20 cellular contexts compared by ENCODE assay signal in genomic region chr2:197883354-197884032, GRCh38.
DNase-seq lines count a peak whose midpoint lies in the region; ATAC-seq and TF ChIP-seq lines count a peak whose summit lies in the region.
"Had no signal": no experiment of that assay in that cellular context is flagged by ENCODE, and none has a peak within 500 bp of the region (broad histone marks: within the 10 kb centered on the region; RNA-seq: fewer than 3 reads in every experiment).

No MANE protein-coding gene starts in this region.

- H3K18ac ChIP-seq in IMR-90 (ENCODE audit: low read depth, low read length) = no peak overlapping the region

- peaks cover 3% of the 10 kb centered on the region; the same call in 1 of the 2 replicates for H3F3A ChIP-seq in MM.1S (ENCODE audit: insufficient read depth, low read length)

- H3K9me3 ChIP-seq in IMR-90 (ENCODE audit: control insufficient read depth, insufficient read depth, low read length) (no peaks in the 10 kb centered on the region), left ventricle myocardium inferior (replicated peaks) (no peaks in the 10 kb centered on the region), gastroesophageal sphincter (no peaks in the 10 kb centered on the region), MM.1S (replicated peaks; ENCODE audit: insufficient read depth, low read length) (no peaks in the 10 kb centered on the region)
- H3K9me3 ChIP-seq: A549, gastrocnemius medialis, sigmoid colon had no signal

- H3K27me3 ChIP-seq in IMR-90 (ENCODE audit: control insufficient read depth, insufficient read depth, low read length) (no peaks in the 10 kb centered on the region), left ventricle myocardium inferior (ENCODE audit: low read depth) (no peaks in the 10 kb centered on the region), gastroesophageal sphincter (no peaks in the 10 kb centered on the region), MM.1S (replicated peaks; ENCODE audit: insufficient read depth, low read length) (no peaks in the 10 kb centered on the region)
- H3K27me3 ChIP-seq: gastrocnemius medialis, sigmoid colon had no signal

- H3K4me3 ChIP-seq in IMR-90 (ENCODE audit: insufficient read depth, low read depth, low read length) (no peak overlapping the region), cardiac fibroblast (replicated peaks in 1 of 2; ENCODE audit: low read depth in 2 of 2, low read length in 2 of 2) (no peak overlapping the region), left ventricle myocardium inferior (peak overlapping the region; percentile 7), gastroesophageal sphincter (no peak overlapping the region), MM.1S (ENCODE audit: low read length) (no peak overlapping the region)
- H3K4me3 ChIP-seq: A549, gastrocnemius medialis, sigmoid colon had no signal

- peaks cover 2% of the 10 kb centered on the region; the same call in 1 of the 2 replicates for H3K4me1 ChIP-seq in IMR-90 (ENCODE audit: control insufficient read depth, insufficient read depth, low read length)
- peaks cover 74% of the 10 kb centered on the region for H3K4me1 ChIP-seq in left ventricle myocardium inferior
- H3K4me1 ChIP-seq in gastroesophageal sphincter = peaks cover 0 to 32% (median 6%) of the 10 kb centered on the region in 3 donors
- peaks cover 4% of the 10 kb centered on the region; the same call in 1 of the 2 replicates for H3K4me1 ChIP-seq in MM.1S (ENCODE audit: low read length)
- H3K4me1 ChIP-seq: A549 had no signal

- DNase-seq in AG08395 (ENCODE audit: low spot score) = peak; percentile 54
- DNase-seq in IMR-90 = peak; percentile 78
- DNase-seq in cardiac fibroblast (ENCODE audit: low read depth in 2 of 2) = peak; percentile 48 to 78
- DNase-seq in left ventricle myocardium inferior = no peak
- DNase-seq in GM10266 (ENCODE audit: extremely low spot score) = no peak
- no peak for DNase-seq in NCI-H1930 (lab: John Stamatoyannopoulos, UW)
- DNase-seq in MM.1S = no peak
- DNase-seq: activated T-cell treated with anti-CD3 and anti-CD28 coated beads, Interleukin-2, amount 50 U/mL, for 72 hours; CD4-positive, CD25-positive, alpha-beta regulatory T cell; cortex of kidney; DMS153; gastrocnemius medialis; left cardiac atrium; naive thymus-derived CD8-positive, alpha-beta T cell; NCI-H1417; NCI-H524; sigmoid colon had no signal

- in situ Hi-C loops in IMR-90 (cut with MboI; ENCODE audit: low sequenced_read_pairs) = no loop called here

- CTCF ChIA-PET in IMR-90 (lab: Yijun Ruan, JAX) = no interaction called here

- TF ChIP-seq CTCF in IMR-90 (conservative IDR thresholded peaks at IDR 0.05; ENCODE audit: low read depth, low read length) = no peak
- TF ChIP-seq CTCF in cardiac fibroblast (IDR thresholded peaks at IDR 0.05; ENCODE audit: low read depth, low read length) = no peak
- no peak for TF ChIP-seq CTCF in left ventricle myocardium inferior (IDR thresholded peaks at IDR 0.05; ENCODE audit: borderline replicate concordance)
- TF ChIP-seq CTCF in GM10266 (IDR thresholded peaks at IDR 0.05; ENCODE audit: control insufficient read depth, insufficient read depth, low read depth, missing control alignments) = no peak
- no peak for TF ChIP-seq CTCF in gastroesophageal sphincter (IDR thresholded peaks at IDR 0.05)
- no peak for TF ChIP-seq CTCF in MM.1S (IDR thresholded peaks at IDR 0.05; ENCODE audit: low read length)

- H2BK15ac ChIP-seq in IMR-90 (ENCODE audit: low read depth, low read length) = no peak overlapping the region

- POLR2A ChIA-PET in IMR-90 (lab: Charles Lee; ENCODE audit: unreplicated experiment) = no interaction called here

- no peak overlapping the region for H3K56ac ChIP-seq in IMR-90 (ENCODE audit: extremely low read depth, insufficient read depth, low read length)

- H3K4me2 ChIP-seq in IMR-90 (ENCODE audit: low read depth, low read length) (no peak overlapping the region), MM.1S (ENCODE audit: low read depth, low read length) (no peak overlapping the region)
- H3K4me2 ChIP-seq: A549 had no signal

- no peaks in the 10 kb centered on the region for H3K9me1 ChIP-seq in IMR-90 (ENCODE audit: insufficient read depth, low read length)

- H2BK120ac ChIP-seq in IMR-90 (ENCODE audit: low read depth, low read length) = no peak overlapping the region

- H3K14ac ChIP-seq in IMR-90 (replicated peaks; ENCODE audit: low read depth, low read length) = no peak overlapping the region

- H3K79me2 ChIP-seq in MM.1S (ENCODE audit: low read length) = no peaks in the 10 kb centered on the region

- no peaks in the 10 kb centered on the region for H3K9me2 ChIP-seq in MM.1S (replicated peaks; ENCODE audit: insufficient read depth, low read length)

- intact Hi-C loops in IMR-90 (cut with micrococcal nuclease) (no loop called here), left ventricle myocardium inferior (cut with micrococcal nuclease) (no loop called here)

- no peak overlapping the region for H2AK5ac ChIP-seq in IMR-90 (ENCODE audit: low read depth, low read length)

- no peak overlapping the region for H2BK5ac ChIP-seq in IMR-90 (ENCODE audit: low read depth, low read length, poor library complexity, severe bottlenecking)

- H4K5ac ChIP-seq in IMR-90 (ENCODE audit: low read depth, low read length) = no peak overlapping the region

- H3K36me3 ChIP-seq in IMR-90 (ENCODE audit: control insufficient read depth, insufficient read depth, low read length) (no peaks in the 10 kb centered on the region), left ventricle myocardium inferior (no peaks in the 10 kb centered on the region), gastroesophageal sphincter (no peaks in the 10 kb centered on the region), MM.1S (replicated peaks; ENCODE audit: insufficient read depth, low read length) (no peaks in the 10 kb centered on the region)
- H3K36me3 ChIP-seq: gastrocnemius medialis, sigmoid colon had no signal

- H4K91ac ChIP-seq in IMR-90 (ENCODE audit: insufficient read depth, low read depth, low read length) = no peak overlapping the region

- no peak overlapping the region for H3K23ac ChIP-seq in IMR-90 (ENCODE audit: low read depth, low read length)

- H3K27ac ChIP-seq in IMR-90 (ENCODE audit: insufficient read depth, low read length) (no peak overlapping the region), left ventricle myocardium inferior (replicated peaks) (peak overlapping the region; percentile 82), gastroesophageal sphincter (no peak overlapping the region), MM.1S (ENCODE audit: low read length) (no peak overlapping the region)
- H3K27ac ChIP-seq: A549, sigmoid colon had no signal

- no peak overlapping the region for H3K4ac ChIP-seq in IMR-90 (ENCODE audit: low read depth, low read length)

- H2AK9ac ChIP-seq in IMR-90 (replicated peaks; ENCODE audit: low read depth, low read length, poor library complexity) = no peak overlapping the region

- no TSS peak for BruUV-seq in IMR-90 (replicated peaks; lab: Mats Ljungman, UMichigan)

- no peak overlapping the region for H3K9ac ChIP-seq in IMR-90 (ENCODE audit: low read depth, low read length)
- no peak overlapping the region for H3K9ac ChIP-seq in MM.1S (ENCODE audit: low read length)

- H2BK20ac ChIP-seq in IMR-90 (ENCODE audit: low read depth, low read length) = no peak overlapping the region

- H4K8ac ChIP-seq in IMR-90 (ENCODE audit: low read depth in 2 of 2, low read length in 2 of 2) = no peak overlapping the region

- no peak for TF ChIP-seq EP300 in gastroesophageal sphincter (IDR thresholded peaks at IDR 0.05)

- no peak for TF ChIP-seq RAD21 in IMR-90 (IDR thresholded peaks at IDR 0.05; ENCODE audit: low read length)

- TF ChIP-seq POLR2A in IMR-90 (IDR thresholded peaks at IDR 0.05; ENCODE audit: low read depth, low read length) (no peak), gastroesophageal sphincter (IDR thresholded peaks at IDR 0.05) (no peak)

- peak; percentile 59 for ATAC-seq in IMR-90 (ENCODE audit: low read depth)
- no peak for ATAC-seq in gastroesophageal sphincter
- ATAC-seq: activated naive CD4-positive, alpha-beta T cell treated with anti-CD3 and anti-CD28 coated beads, Interleukin-2, amount 50 U/mL, for 72 hours; activated T-cell treated with anti-CD3 and anti-CD28 coated beads, Interleukin-2, amount 50 U/mL, for 72 hours; naive thymus-derived CD8-positive, alpha-beta T cell had no signal

- H2AFZ ChIP-seq in IMR-90 (replicated peaks; ENCODE audit: low read length, poor library complexity) (no peak overlapping the region), MM.1S (ENCODE audit: low read length) (no peak overlapping the region)

- H4K20me1 ChIP-seq in IMR-90 (ENCODE audit: insufficient read depth, low read length) (no peaks in the 10 kb centered on the region), MM.1S (ENCODE audit: insufficient read depth, low read length) (no peaks in the 10 kb centered on the region)

- H3K79me1 ChIP-seq in IMR-90 (ENCODE audit: low read depth in 1 of 2, low read length in 2 of 2) = no peaks in the 10 kb centered on the region

- dilution Hi-C loops in IMR-90 (cut with HindIII; ENCODE audit: low sequenced_read_pairs, unreplicated experiment) = no loop called here

- no CpG with 5 or more reads among the region's 3 CpGs for WGBS in IMR-90 (ENCODE audit: extremely low coverage in 2 of 2, insufficient read length in 1 of 2), 2 experiments
- 21 to 44% methylated on average over 3 of the region's 3 CpGs for WGBS in gastroesophageal sphincter (ENCODE audit: low coverage in 1 of 2), 2 donors

TF ChIP-seq in IMR-90, 13 proteins besides CTCF, POLR2A, EP300 and RAD21 (continues in another document):
- TF ChIP-seq ELK1 (IDR thresholded peaks at IDR 0.05; ENCODE audit: borderline replicate concordance, low read depth, low read length) = no peak
- no peak for TF ChIP-seq USF2 (IDR thresholded peaks at IDR 0.05; ENCODE audit: low read depth, low read length)
- TF ChIP-seq BHLHE40 (IDR thresholded peaks at IDR 0.05; ENCODE audit: low read depth, low read length) = no peak
- no peak for TF ChIP-seq MXI1 (IDR thresholded peaks at IDR 0.05; ENCODE audit: borderline replicate concordance, low read depth, low read length)
- no peak for TF ChIP-seq RFX5 (IDR thresholded peaks at IDR 0.05; ENCODE audit: low read depth, low read length)

Comparison
In these comparisons a context has a peak if more than half of its experiments do, and no peak if none do; other contexts are left out.
1. DNase-seq: peak in AG08395 (single experiment), IMR-90 (single experiment) and cardiac fibroblast (2 of 2); none in left ventricle myocardium inferior (single experiment), GM10266 (single experiment), NCI-H1930 (0 of 2) and MM.1S (single experiment).